In genomic region chr6:35494161-35494563, GRCh38 we compare ENCODE assay signal across 1 cellular context.
TF ChIP-seq lines count a peak whose summit lies in the region.

No MANE protein-coding gene starts in this region.

TF ChIP-seq in SK-N-SH, 30 proteins besides CTCF, POLR2A, EP300 and RAD21 (continued from another document):
- TF ChIP-seq PBX3 (IDR thresholded peaks at IDR 0.05) (no peak), ELF1 (IDR thresholded peaks at IDR 0.05) (no peak), TEAD4 (IDR thresholded peaks at IDR 0.05; ENCODE audit: borderline replicate concordance, insufficient read depth) (no peak), RCOR1 (IDR thresholded peaks at IDR 0.05; ENCODE audit: low read length) (no peak), MAX (IDR thresholded peaks at IDR 0.05; ENCODE audit: low read depth) (no peak), FOXM1 (IDR thresholded peaks at IDR 0.05; ENCODE audit: low read depth) (no peak), FOSL2 (IDR thresholded peaks at IDR 0.05; ENCODE audit: borderline replicate concordance, low read depth) (no peak), GABPA (IDR thresholded peaks at IDR 0.05; ENCODE audit: low read depth) (no peak), MEF2A (IDR thresholded peaks at IDR 0.05; ENCODE audit: borderline replicate concordance, low read depth) (no peak), RFX5 (IDR thresholded peaks at IDR 0.05; ENCODE audit: low read length) (no peak), POLR2AphosphoS5 (IDR thresholded peaks at IDR 0.05; ENCODE audit: low read depth, low read length) (no peak)
